In the genomic region with DNA sequence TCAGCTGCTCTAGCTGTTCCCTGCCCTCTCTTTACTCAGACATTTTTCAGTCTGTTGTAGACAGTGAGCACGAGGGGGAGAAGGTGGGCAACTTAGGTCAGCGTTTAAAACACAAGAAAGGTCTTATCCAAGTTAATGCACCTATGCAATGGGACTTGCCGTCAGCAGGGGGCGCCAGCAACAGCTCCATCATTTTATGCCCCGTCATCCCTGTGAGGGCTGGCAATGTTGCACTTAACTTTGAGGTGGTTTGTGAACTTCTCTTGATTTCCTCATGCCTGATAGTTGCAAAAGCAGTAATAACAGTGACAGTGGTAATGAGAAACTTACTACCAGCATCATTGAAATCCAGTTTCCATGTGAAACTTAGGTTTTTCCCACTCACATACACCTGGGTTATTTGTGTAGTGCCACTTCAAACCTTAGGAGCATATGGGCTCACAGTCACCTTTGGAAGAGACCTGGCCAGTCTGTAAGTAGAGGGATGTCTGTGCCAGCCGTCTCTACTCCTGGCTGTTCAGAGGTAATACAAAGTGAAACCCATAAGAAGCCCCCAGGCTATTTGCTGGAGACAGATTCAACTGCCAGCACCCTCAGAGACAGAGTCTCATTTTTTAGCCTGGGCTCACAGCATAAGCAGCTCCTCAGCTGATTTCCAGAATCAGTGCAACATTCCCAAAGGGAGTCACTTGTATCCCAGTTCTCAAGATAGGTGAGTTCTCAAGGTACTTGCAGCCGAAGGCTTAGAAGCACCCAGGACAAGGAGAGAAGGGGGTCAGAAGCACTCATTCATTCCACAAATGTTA, we compare ENCODE assay signal across 1 cellular context.
TF ChIP-seq lines count a peak whose summit lies in the region.

No MANE protein-coding gene starts in this region.

TF ChIP-seq in HepG2, 621 proteins besides CTCF, POLR2A, EP300 and RAD21 (continued from another document):
- TF ChIP-seq, protein P1, sequence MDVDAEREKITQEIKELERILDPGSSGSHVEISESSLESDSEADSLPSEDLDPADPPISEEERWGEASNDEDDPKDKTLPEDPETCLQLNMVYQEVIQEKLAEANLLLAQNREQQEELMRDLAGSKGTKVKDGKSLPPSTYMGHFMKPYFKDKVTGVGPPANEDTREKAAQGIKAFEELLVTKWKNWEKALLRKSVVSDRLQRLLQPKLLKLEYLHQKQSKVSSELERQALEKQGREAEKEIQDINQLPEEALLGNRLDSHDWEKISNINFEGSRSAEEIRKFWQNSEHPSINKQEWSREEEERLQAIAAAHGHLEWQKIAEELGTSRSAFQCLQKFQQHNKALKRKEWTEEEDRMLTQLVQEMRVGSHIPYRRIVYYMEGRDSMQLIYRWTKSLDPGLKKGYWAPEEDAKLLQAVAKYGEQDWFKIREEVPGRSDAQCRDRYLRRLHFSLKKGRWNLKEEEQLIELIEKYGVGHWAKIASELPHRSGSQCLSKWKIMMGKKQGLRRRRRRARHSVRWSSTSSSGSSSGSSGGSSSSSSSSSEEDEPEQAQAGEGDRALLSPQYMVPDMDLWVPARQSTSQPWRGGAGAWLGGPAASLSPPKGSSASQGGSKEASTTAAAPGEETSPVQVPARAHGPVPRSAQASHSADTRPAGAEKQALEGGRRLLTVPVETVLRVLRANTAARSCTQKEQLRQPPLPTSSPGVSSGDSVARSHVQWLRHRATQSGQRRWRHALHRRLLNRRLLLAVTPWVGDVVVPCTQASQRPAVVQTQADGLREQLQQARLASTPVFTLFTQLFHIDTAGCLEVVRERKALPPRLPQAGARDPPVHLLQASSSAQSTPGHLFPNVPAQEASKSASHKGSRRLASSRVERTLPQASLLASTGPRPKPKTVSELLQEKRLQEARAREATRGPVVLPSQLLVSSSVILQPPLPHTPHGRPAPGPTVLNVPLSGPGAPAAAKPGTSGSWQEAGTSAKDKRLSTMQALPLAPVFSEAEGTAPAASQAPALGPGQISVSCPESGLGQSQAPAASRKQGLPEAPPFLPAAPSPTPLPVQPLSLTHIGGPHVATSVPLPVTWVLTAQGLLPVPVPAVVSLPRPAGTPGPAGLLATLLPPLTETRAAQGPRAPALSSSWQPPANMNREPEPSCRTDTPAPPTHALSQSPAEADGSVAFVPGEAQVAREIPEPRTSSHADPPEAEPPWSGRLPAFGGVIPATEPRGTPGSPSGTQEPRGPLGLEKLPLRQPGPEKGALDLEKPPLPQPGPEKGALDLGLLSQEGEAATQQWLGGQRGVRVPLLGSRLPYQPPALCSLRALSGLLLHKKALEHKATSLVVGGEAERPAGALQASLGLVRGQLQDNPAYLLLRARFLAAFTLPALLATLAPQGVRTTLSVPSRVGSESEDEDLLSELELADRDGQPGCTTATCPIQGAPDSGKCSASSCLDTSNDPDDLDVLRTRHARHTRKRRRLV (CRISPR knock-in tag; IDR thresholded peaks at IDR 0.05) = no peak
- TF ChIP-seq ZMYM2 (CRISPR knock-in tag; IDR thresholded peaks at IDR 0.05) (no peak), SSRP1 (CRISPR knock-in tag; IDR thresholded peaks at IDR 0.05) (peak; percentile 23; the same call in 1 of the 2 replicates), MED13 (CRISPR knock-in tag; IDR thresholded peaks at IDR 0.05) (no peak), ZNF501 (CRISPR knock-in tag; IDR thresholded peaks at IDR 0.05) (peak; percentile 26; the same call in 1 of the 2 replicates), ZNF879 (CRISPR knock-in tag; IDR thresholded peaks at IDR 0.05) (no peak), CCAR2 (optimal IDR thresholded peaks at IDR 0.05; ENCODE audit: low read depth, low read length) (no peak), REPIN1 (CRISPR knock-in tag; IDR thresholded peaks at IDR 0.05; ENCODE audit: borderline replicate concordance, low read depth) (0 out of 2 replicates have a peak, but pooled peaks have one; percentile 61), ATF1 (CRISPR knock-in tag; IDR thresholded peaks at IDR 0.05) (no peak), SMARCC2 (IDR thresholded peaks at IDR 0.05) (no peak; the same call in 1 of the 2 replicates), BORCS8-MEF2B (CRISPR knock-in tag; IDR thresholded peaks at IDR 0.05) (0 out of 2 replicates have a peak, but pooled peaks have one; percentile 32), MEIS1 (CRISPR knock-in tag; IDR thresholded peaks at IDR 0.05; ENCODE audit: borderline replicate concordance) (no peak; the same call in 1 of the 2 replicates), ZFP36L1 (CRISPR knock-in tag; IDR thresholded peaks at IDR 0.05) (no peak), ZNF792 (CRISPR knock-in tag; IDR thresholded peaks at IDR 0.05) (0 out of 2 replicates have a peak, but pooled peaks have one; percentile 60), SIX4 (CRISPR knock-in tag; IDR thresholded peaks at IDR 0.05) (no peak), ZKSCAN1 (IDR thresholded peaks at IDR 0.05; ENCODE audit: low read length) (no peak), KDM3A (CRISPR knock-in tag; IDR thresholded peaks at IDR 0.05; ENCODE audit: low read depth) (no peak), TRIM24 (CRISPR knock-in tag; IDR thresholded peaks at IDR 0.05) (no peak), CBX5 (CRISPR knock-in tag; IDR thresholded peaks at IDR 0.05; ENCODE audit: borderline replicate concordance) (peak; percentile 66; the same call in 1 of the 2 replicates), SCMH1 (CRISPR knock-in tag; IDR thresholded peaks at IDR 0.05; ENCODE audit: borderline replicate concordance) (no peak), SIN3B (IDR thresholded peaks at IDR 0.05; ENCODE audit: low read length) (0 out of 2 replicates have a peak, but pooled peaks have one; percentile 45), ATF7-NPFF (CRISPR knock-in tag; IDR thresholded peaks at IDR 0.05; ENCODE audit: low read depth) (no peak), TCF7 (IDR thresholded peaks at IDR 0.05; ENCODE audit: low read depth) (no peak), CC2D1A (CRISPR knock-in tag; IDR thresholded peaks at IDR 0.05) (no peak), ZNF883 (CRISPR knock-in tag; IDR thresholded peaks at IDR 0.05; ENCODE audit: not compliant biosample characterization) (no peak), ZFAT (CRISPR knock-in tag; conservative IDR thresholded peaks at IDR 0.05) (no peak), GATAD2A (CRISPR knock-in tag; IDR thresholded peaks at IDR 0.05) (peak; percentile 53; the same call in 1 of the 2 replicates), MIER2 (CRISPR knock-in tag; IDR thresholded peaks at IDR 0.05) (peak; percentile 69), CHD2 (IDR thresholded peaks at IDR 0.05; ENCODE audit: low read depth, low read length) (no peak), HNRNPUL1 (IDR thresholded peaks at IDR 0.05; ENCODE audit: low read depth, low read length) (no peak), NFE2 (CRISPR knock-in tag; IDR thresholded peaks at IDR 0.05) (peak; percentile 100)
- TF ChIP-seq, protein P2, sequence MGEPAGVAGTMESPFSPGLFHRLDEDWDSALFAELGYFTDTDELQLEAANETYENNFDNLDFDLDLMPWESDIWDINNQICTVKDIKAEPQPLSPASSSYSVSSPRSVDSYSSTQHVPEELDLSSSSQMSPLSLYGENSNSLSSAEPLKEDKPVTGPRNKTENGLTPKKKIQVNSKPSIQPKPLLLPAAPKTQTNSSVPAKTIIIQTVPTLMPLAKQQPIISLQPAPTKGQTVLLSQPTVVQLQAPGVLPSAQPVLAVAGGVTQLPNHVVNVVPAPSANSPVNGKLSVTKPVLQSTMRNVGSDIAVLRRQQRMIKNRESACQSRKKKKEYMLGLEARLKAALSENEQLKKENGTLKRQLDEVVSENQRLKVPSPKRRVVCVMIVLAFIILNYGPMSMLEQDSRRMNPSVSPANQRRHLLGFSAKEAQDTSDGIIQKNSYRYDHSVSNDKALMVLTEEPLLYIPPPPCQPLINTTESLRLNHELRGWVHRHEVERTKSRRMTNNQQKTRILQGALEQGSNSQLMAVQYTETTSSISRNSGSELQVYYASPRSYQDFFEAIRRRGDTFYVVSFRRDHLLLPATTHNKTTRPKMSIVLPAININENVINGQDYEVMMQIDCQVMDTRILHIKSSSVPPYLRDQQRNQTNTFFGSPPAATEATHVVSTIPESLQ (CRISPR knock-in tag; conservative IDR thresholded peaks at IDR 0.05) = 0 out of 2 replicates have a peak, but pooled peaks have one; percentile 44
- TF ChIP-seq, protein P3, sequence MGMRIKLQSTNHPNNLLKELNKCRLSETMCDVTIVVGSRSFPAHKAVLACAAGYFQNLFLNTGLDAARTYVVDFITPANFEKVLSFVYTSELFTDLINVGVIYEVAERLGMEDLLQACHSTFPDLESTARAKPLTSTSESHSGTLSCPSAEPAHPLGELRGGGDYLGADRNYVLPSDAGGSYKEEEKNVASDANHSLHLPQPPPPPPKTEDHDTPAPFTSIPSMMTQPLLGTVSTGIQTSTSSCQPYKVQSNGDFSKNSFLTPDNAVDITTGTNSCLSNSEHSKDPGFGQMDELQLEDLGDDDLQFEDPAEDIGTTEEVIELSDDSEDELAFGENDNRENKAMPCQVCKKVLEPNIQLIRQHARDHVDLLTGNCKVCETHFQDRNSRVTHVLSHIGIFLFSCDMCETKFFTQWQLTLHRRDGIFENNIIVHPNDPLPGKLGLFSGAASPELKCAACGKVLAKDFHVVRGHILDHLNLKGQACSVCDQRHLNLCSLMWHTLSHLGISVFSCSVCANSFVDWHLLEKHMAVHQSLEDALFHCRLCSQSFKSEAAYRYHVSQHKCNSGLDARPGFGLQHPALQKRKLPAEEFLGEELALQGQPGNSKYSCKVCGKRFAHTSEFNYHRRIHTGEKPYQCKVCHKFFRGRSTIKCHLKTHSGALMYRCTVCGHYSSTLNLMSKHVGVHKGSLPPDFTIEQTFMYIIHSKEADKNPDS (CRISPR knock-in tag; IDR thresholded peaks at IDR 0.05) = 0 out of 2 replicates have a peak, but pooled peaks have one; percentile 43
- TF ChIP-seq, protein P4, sequence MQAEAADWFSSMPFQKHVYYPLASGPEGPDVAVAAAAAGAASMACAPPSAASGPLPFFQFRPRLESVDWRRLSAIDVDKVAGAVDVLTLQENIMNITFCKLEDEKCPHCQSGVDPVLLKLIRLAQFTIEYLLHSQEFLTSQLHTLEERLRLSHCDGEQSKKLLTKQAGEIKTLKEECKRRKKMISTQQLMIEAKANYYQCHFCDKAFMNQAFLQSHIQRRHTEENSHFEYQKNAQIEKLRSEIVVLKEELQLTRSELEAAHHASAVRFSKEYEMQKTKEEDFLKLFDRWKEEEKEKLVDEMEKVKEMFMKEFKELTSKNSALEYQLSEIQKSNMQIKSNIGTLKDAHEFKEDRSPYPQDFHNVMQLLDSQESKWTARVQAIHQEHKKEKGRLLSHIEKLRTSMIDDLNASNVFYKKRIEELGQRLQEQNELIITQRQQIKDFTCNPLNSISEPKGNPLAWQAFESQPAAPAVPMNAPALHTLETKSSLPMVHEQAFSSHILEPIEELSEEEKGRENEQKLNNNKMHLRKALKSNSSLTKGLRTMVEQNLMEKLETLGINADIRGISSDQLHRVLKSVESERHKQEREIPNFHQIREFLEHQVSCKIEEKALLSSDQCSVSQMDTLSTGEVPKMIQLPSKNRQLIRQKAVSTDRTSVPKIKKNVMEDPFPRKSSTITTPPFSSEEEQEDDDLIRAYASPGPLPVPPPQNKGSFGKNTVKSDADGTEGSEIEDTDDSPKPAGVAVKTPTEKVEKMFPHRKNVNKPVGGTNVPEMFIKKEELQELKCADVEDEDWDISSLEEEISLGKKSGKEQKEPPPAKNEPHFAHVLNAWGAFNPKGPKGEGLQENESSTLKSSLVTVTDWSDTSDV (CRISPR knock-in tag; IDR thresholded peaks at IDR 0.05) = no peak
- TF ChIP-seq, protein P5, sequence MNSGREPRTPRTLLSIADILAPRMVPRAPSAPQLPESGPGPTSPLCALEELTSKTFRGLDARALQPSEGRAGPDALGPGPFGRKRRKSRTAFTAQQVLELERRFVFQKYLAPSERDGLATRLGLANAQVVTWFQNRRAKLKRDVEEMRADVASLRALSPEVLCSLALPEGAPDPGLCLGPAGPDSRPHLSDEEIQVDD (CRISPR knock-in tag; IDR thresholded peaks at IDR 0.05; ENCODE audit: borderline replicate concordance) = 0 out of 2 replicates have a peak, but pooled peaks have one; percentile 43
- TF ChIP-seq, protein P6, sequence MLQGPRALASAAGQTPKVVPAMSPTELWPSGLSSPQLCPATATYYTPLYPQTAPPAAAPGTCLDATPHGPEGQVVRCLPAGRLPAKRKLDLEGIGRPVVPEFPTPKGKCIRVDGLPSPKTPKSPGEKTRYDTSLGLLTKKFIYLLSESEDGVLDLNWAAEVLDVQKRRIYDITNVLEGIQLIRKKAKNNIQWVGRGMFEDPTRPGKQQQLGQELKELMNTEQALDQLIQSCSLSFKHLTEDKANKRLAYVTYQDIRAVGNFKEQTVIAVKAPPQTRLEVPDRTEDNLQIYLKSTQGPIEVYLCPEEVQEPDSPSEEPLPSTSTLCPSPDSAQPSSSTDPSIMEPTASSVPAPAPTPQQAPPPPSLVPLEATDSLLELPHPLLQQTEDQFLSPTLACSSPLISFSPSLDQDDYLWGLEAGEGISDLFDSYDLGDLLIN (CRISPR knock-in tag; IDR thresholded peaks at IDR 0.05; ENCODE audit: borderline replicate concordance) = no peak
